In genomic region chr5:135204151-135204600, GRCh38 we compare ENCODE assay signal across 10 cellular contexts.
DNase-seq lines count a peak whose midpoint lies in the region; ATAC-seq and TF ChIP-seq lines count a peak whose summit lies in the region.
"Had no signal": no experiment of that assay in that cellular context is flagged by ENCODE, and none has a peak within 500 bp of the region (broad histone marks: within the 10 kb centered on the region; RNA-seq: fewer than 3 reads in every experiment).

No MANE protein-coding gene starts in this region.

- DNase-seq in NCI-H1105 treated with DMSO at 0.1 percent for 48 hours (lab: John Stamatoyannopoulos, UW) (peak; percentile 5), NCI-H1105 (lab: John Stamatoyannopoulos, UW) (no peak), LNCaP clone FGC (ENCODE audit: low read depth) (no peak), cardiac fibroblast (ENCODE audit: low read depth in 2 of 2) (peak in 1 of 2 donors; percentile 55), HK-2 (ENCODE audit: unreplicated experiment) (no peak), Ammon's horn (ENCODE audit: low spot score) (no peak)
- DNase-seq: effector CD8-positive, alpha-beta T cell; NCI-H510A treated with DMSO at 0.1 percent for 48 hours had no signal

- no peaks in the 10 kb centered on the region for H3K4me1 ChIP-seq in parathyroid adenoma

- H3K4me3 ChIP-seq in LNCaP clone FGC (ENCODE audit: low read depth, low read length) = no peak overlapping the region
- H3K4me3 ChIP-seq in cardiac fibroblast (replicated peaks in 1 of 2; ENCODE audit: low read depth in 2 of 2, low read length in 2 of 2) = no peak overlapping the region
- no peak overlapping the region for H3K4me3 ChIP-seq in parathyroid adenoma (ENCODE audit: low read depth, low read length)

- peak; percentile 21; the same call in 1 of the 2 replicates for TF ChIP-seq CTCF in LNCaP clone FGC (IDR thresholded peaks at IDR 0.05; ENCODE audit: control insufficient read depth, extremely low read depth, insufficient read depth)
- peak; percentile 36 for TF ChIP-seq CTCF in cardiac fibroblast (IDR thresholded peaks at IDR 0.05; ENCODE audit: low read depth, low read length)
- peak; percentile 18 for TF ChIP-seq CTCF in parathyroid adenoma (IDR thresholded peaks at IDR 0.05)

- no peaks in the 10 kb centered on the region for H3K9me3 ChIP-seq in parathyroid adenoma (ENCODE audit: control insufficient read depth, low read length)

- no peak for ATAC-seq in GM21381 (IDR thresholded peaks at IDR 0.05; ENCODE audit: unreplicated experiment)

- no peaks in the 10 kb centered on the region for H3K27me3 ChIP-seq in parathyroid adenoma (ENCODE audit: control insufficient read depth, insufficient read depth, low read length)

- no peak overlapping the region for H3K4me2 ChIP-seq in parathyroid adenoma (ENCODE audit: low read length)

- no peaks in the 10 kb centered on the region for H3K79me2 ChIP-seq in parathyroid adenoma

- no peaks in the 10 kb centered on the region for H3K36me3 ChIP-seq in parathyroid adenoma (ENCODE audit: control insufficient read depth, insufficient read depth, low read length)

- H3K27ac ChIP-seq in parathyroid adenoma = no peak overlapping the region

- no peak overlapping the region for H2AFZ ChIP-seq in parathyroid adenoma

- H3K9ac ChIP-seq in parathyroid adenoma = no peak overlapping the region
